Comparison of ENCODE assay signal across 30 cellular contexts in the genomic region with DNA sequence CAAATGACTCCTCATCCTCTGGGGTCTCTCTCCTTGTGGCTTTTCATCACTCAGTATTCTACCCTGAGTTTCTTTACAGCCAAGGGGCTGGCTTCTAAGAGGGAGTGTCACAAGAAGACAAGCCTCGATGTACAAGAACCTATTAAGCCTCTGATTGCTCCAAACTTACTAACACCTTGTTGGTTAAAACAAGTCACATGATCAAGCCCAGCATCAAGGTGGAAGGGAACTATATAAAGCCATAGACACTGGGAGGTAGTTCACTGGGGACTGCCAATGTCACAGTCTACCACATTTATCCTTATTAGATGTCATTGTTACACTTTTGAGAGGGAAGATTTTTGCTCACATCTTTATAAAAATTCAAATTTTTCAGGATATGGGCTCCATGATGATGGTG. TPM values are rescaled to one million over a fixed set of nuclear protein-coding genes. Genes with fewer than 3 reads are reported as not detected.
"Had no signal": no experiment of that assay in that cellular context is flagged by ENCODE, and none has a peak within 500 bp of the region (broad histone marks: within the 10 kb centered on the region; RNA-seq: fewer than 3 reads in every experiment).

No MANE protein-coding gene starts in this region.

- DNase-seq: hippocampal formation; kidney; left colon; left lung; lower lobe of right lung; mammary epithelial cell; mesendoderm; naive thymus-derived CD4-positive, alpha-beta T cell; nucleus accumbens; pancreas; posterior cingulate gyrus; retina; right cardiac atrium; stimulated activated CD4-positive, alpha-beta T cell treated with anti-CD3 and anti-CD28 coated beads, Interleukin-12 subunit alpha, Interleukin-12 subunit beta, amount 100 ng/mL, for 4 hours; stimulated activated CD4-positive, alpha-beta T cell treated with anti-CD3 and anti-CD28 coated beads, Interleukin-15, amount 100 ng/mL, for 24 hours; stimulated activated CD4-positive, alpha-beta T cell treated with anti-CD3 and anti-CD28 coated beads, Interleukin-2, amount 100 ng/mL, for 24 hours; stimulated activated CD4-positive, alpha-beta T cell treated with anti-CD3 and anti-CD28 coated beads, Interleukin-4, amount 100 ng/mL, for 1 hour; stimulated activated naive B cell treated with anti-CD40 and anti-IgM and Interleukin-4, amounts not matched to agents 10 μg/mL and 1 μg/mL and 100 μg/mL, for 72 hours; stimulated activated naive CD8-positive, alpha-beta T cell treated with anti-CD3 and anti-CD28 coated beads, Interleukin-15, Interleukin-2, amounts not matched to agents 100 U/mL and 50 U/mL, for 24 hours; stomach; testis; thyroid gland; transverse colon; upper lobe of right lung had no signal

- H3K4me3 ChIP-seq: left lung, lower lobe of right lung, pancreas, prostate gland, skin epidermis, stomach, testis, thyroid gland, transverse colon, upper lobe of right lung had no signal

- H3K9me3 ChIP-seq: left lung, lower lobe of right lung, pancreas, prostate gland, stomach, testis, thyroid gland, transverse colon, upper lobe of right lung had no signal

- FAIRE-seq: kidney, pancreas, urothelium cell line had no signal

- H3K27ac ChIP-seq: left lung, lower lobe of right lung, prostate gland, skin epidermis, stomach, testis, thyroid gland, transverse colon, upper lobe of right lung had no signal

- ATAC-seq: left lung; lower lobe of right lung; naive thymus-derived CD4-positive, alpha-beta T cell; natural killer cell treated with Interleukin-12 subunit alpha and Interleukin-12 subunit beta and Interleukin-15 and Interleukin-18, amount 100 ng/mL, for 72 hours; right cardiac atrium; sciatic nerve; stimulated activated naive CD8-positive, alpha-beta T cell treated with anti-CD3 and anti-CD28 coated beads, Interleukin-15, Interleukin-2, amounts not matched to agents 100 U/mL and 50 U/mL, for 24 hours; upper lobe of right lung had no signal

- H3K27me3 ChIP-seq: left lung, pancreas, stomach, testis, thyroid gland, transverse colon, upper lobe of right lung had no signal

- H3K4me1 ChIP-seq: left lung, lower lobe of right lung, prostate gland, testis, upper lobe of right lung had no signal

- H3K36me3 ChIP-seq: left lung, lower lobe of right lung, pancreas, prostate gland, stomach, thyroid gland, transverse colon, upper lobe of right lung had no signal

RNA-seq across cellular contexts. Expression of a gene that starts 24.0 kb away (rescaled TPM):
- total RNA-seq: mononuclear cell; naive thymus-derived CD4-positive, alpha-beta T cell; natural killer cell treated with Interleukin-12 subunit alpha and Interleukin-12 subunit beta and Interleukin-15 and Interleukin-18, amount 100 ng/mL, for 72 hours had no signal
- polyA plus RNA-seq: naive thymus-derived CD4-positive, alpha-beta T cell had no signal
